In genomic region chr17:71502443-71502842, GRCh38 we compare ENCODE assay signal across 19 cellular contexts.
A peak's percentile ranks its signal among the peaks of the same experiment; 100 is the strongest.
DNase-seq lines count a peak whose midpoint lies in the region; ATAC-seq and TF ChIP-seq lines count a peak whose summit lies in the region.
"Had no signal": no experiment of that assay in that cellular context is flagged by ENCODE, and none has a peak within 500 bp of the region (broad histone marks: within the 10 kb centered on the region; RNA-seq: fewer than 3 reads in every experiment).

No MANE protein-coding gene starts in this region.

- H3K9me2 ChIP-seq in GM23248 (ENCODE audit: insufficient read depth), result 0 out of 2 replicates have a peak, but pooled peaks cover 7% of the 10 kb centered on the region

- no peak overlapping the region for H4K5ac ChIP-seq in IMR-90 (ENCODE audit: low read depth, low read length)

- H3K23ac ChIP-seq in IMR-90 (ENCODE audit: low read depth, low read length) (no peak overlapping the region), mesenchymal stem cell (ENCODE audit: low read length in 2 of 2) (no peak overlapping the region)

- H3K18ac ChIP-seq in IMR-90 (ENCODE audit: low read depth, low read length) (no peak overlapping the region), mesenchymal stem cell (ENCODE audit: low read depth in 1 of 2, low read length in 2 of 2) (no peak overlapping the region)

- no CpG with 5 or more reads among the region's 1 CpG for WGBS in IMR-90 (ENCODE audit: extremely low coverage in 2 of 2, insufficient read length in 1 of 2), 2 experiments
- 57% methylated on average over 1 of the region's 1 CpG for WGBS in mesenchymal stem cell
- WGBS in GM23248 (ENCODE audit: low coverage in 1 of 2, low lambda C conversion rate in 2 of 2, missing lambda C conversion rate in 2 of 2), 2 experiments, result 85 to 89% methylated on average over 1 of the region's 1 CpG

- H4K91ac ChIP-seq in IMR-90 (ENCODE audit: insufficient read depth, low read depth, low read length) (no peak overlapping the region), mesenchymal stem cell (ENCODE audit: low read length) (no peak overlapping the region)

- dilution Hi-C loops in IMR-90 (cut with HindIII; ENCODE audit: low sequenced_read_pairs, unreplicated experiment), result no loop called here

- no peaks in the 10 kb centered on the region for H3K27me3 ChIP-seq in IMR-90 (ENCODE audit: control insufficient read depth, insufficient read depth, low read length)
- no peaks in the 10 kb centered on the region for H3K27me3 ChIP-seq in mesenchymal stem cell (ENCODE audit: control insufficient read depth in 1 of 2, insufficient read depth in 1 of 2, low read length in 2 of 2)
- no peaks in the 10 kb centered on the region for H3K27me3 ChIP-seq in GM23248 (replicated peaks; ENCODE audit: insufficient read depth)
- H3K27me3 ChIP-seq: BLaER1 treated with 17β-estradiol and CSF1 and Interleukin-3, amounts not matched to agents 10 nM and 100 nM had no signal

- TF ChIP-seq CTCF in IMR-90 (conservative IDR thresholded peaks at IDR 0.05; ENCODE audit: low read depth, low read length), result no peak

- H3K4me2 ChIP-seq in IMR-90 (ENCODE audit: low read depth, low read length) (no peak overlapping the region), mesenchymal stem cell (ENCODE audit: low read length, poor library complexity, severe bottlenecking) (no peak overlapping the region), GM23248 (ENCODE audit: unreplicated experiment) (no peak overlapping the region)
- H3K4me2 ChIP-seq: GM23338 had no signal

- peaks cover 43% of the 10 kb centered on the region for H3F3A ChIP-seq in GM23248 (ENCODE audit: insufficient read depth)

- no peak for TF ChIP-seq POLR2A in IMR-90 (IDR thresholded peaks at IDR 0.05; ENCODE audit: low read depth, low read length)

- H4K8ac ChIP-seq in IMR-90 (ENCODE audit: low read depth in 2 of 2, low read length in 2 of 2), result no peak overlapping the region
- no peak overlapping the region for H4K8ac ChIP-seq in mesenchymal stem cell (ENCODE audit: low read length)

- H3K27ac ChIP-seq in IMR-90 (ENCODE audit: insufficient read depth, low read length) (no peak overlapping the region), mesenchymal stem cell (ENCODE audit: low read length, poor library complexity, severe bottlenecking) (no peak overlapping the region), GM23248 (no peak overlapping the region)
- H3K27ac ChIP-seq: BLaER1 treated with 17β-estradiol and CSF1 and Interleukin-3, amounts not matched to agents 10 nM and 100 nM had no signal

- CTCF ChIA-PET in IMR-90 (lab: Yijun Ruan, JAX), result no interaction called here

- BruUV-seq in IMR-90 (replicated peaks; lab: Mats Ljungman, UMichigan), result no TSS peak

- H3K9ac ChIP-seq in IMR-90 (ENCODE audit: low read depth, low read length) (no peak overlapping the region), mesenchymal stem cell (ENCODE audit: low read length) (no peak overlapping the region), GM23248 (no peak overlapping the region)
- H3K9ac ChIP-seq: BLaER1 treated with 17β-estradiol and CSF1 and Interleukin-3, amounts not matched to agents 10 nM and 100 nM had no signal

- H2BK5ac ChIP-seq in IMR-90 (ENCODE audit: low read depth, low read length, poor library complexity, severe bottlenecking), result no peak overlapping the region
- no peak overlapping the region for H2BK5ac ChIP-seq in mesenchymal stem cell (ENCODE audit: low read depth, low read length, poor library complexity, severe bottlenecking)

- DNase-seq in DMS153 treated with DMSO at 0.1 percent for 48 hours (lab: John Stamatoyannopoulos, UW; ENCODE audit: unreplicated experiment) (peak; percentile 79), IMR-90 (no peak), SK-N-DZ (ENCODE audit: low spot score) (peak; percentile 68), mesenchymal stem cell (peak; percentile 38), kidney glomerular epithelial cell (lab: John Stamatoyannopoulos, UW) (no peak), GM23248 (no peak)
- DNase-seq: CD8-positive, alpha-beta memory T cell; DMS79 treated with DMSO at 0.1 percent for 48 hours; HCEC 1CT; NCI-H1417; NCI-H2029 treated with DMSO at 0.1 percent for 48 hours; NCI-H82; OCI-M1; RPMI8226; SIG-M5 had no signal

- intact Hi-C loops in IMR-90 (cut with micrococcal nuclease), result no loop called here

- H3K4me3 ChIP-seq in IMR-90 (ENCODE audit: insufficient read depth, low read depth, low read length), result no peak overlapping the region
- no peak overlapping the region for H3K4me3 ChIP-seq in mesenchymal stem cell (ENCODE audit: insufficient read depth in 1 of 2, low read depth in 1 of 2, low read length in 2 of 2)
- H3K4me3 ChIP-seq in GM23248, result no peak overlapping the region
- H3K4me3 ChIP-seq: BLaER1 treated with 17β-estradiol and CSF1 and Interleukin-3, amounts not matched to agents 10 nM and 100 nM; GM23338; K562 had no signal

- H2BK20ac ChIP-seq in IMR-90 (ENCODE audit: low read depth, low read length), result no peak overlapping the region

- H4K20me1 ChIP-seq in IMR-90 (ENCODE audit: insufficient read depth, low read length) (no peaks in the 10 kb centered on the region), GM23248 (ENCODE audit: insufficient read depth) (no peaks in the 10 kb centered on the region)
- H4K20me1 ChIP-seq: BLaER1 treated with 17β-estradiol and CSF1 and Interleukin-3, amounts not matched to agents 10 nM and 100 nM had no signal

- H3K79me2 ChIP-seq in GM23248 (ENCODE audit: insufficient read depth), result no peaks in the 10 kb centered on the region

- 0 out of 3 replicates have a peak overlapping the region, but pooled peaks have one; percentile 77 for H2BK15ac ChIP-seq in IMR-90 (ENCODE audit: low read depth, low read length)
- H2BK15ac ChIP-seq in mesenchymal stem cell (ENCODE audit: low read depth, poor library complexity, severe bottlenecking), result no peak overlapping the region

- H2BK120ac ChIP-seq in IMR-90 (ENCODE audit: low read depth, low read length) (no peak overlapping the region), mesenchymal stem cell (ENCODE audit: low read depth, low read length) (no peak overlapping the region)

- POLR2A ChIA-PET in IMR-90 (lab: Charles Lee; ENCODE audit: unreplicated experiment), result no interaction called here

- no peak overlapping the region for H2AK9ac ChIP-seq in IMR-90 (replicated peaks; ENCODE audit: low read depth, low read length, poor library complexity)

- H2AFZ ChIP-seq in IMR-90 (replicated peaks; ENCODE audit: low read length, poor library complexity), result no peak overlapping the region
- H2AFZ ChIP-seq in mesenchymal stem cell (ENCODE audit: low read depth, low read length), result no peak overlapping the region
- H2AFZ ChIP-seq in GM23248, result no peak overlapping the region
- H2AFZ ChIP-seq: GM23338 had no signal

- no peak overlapping the region for H3K56ac ChIP-seq in IMR-90 (ENCODE audit: extremely low read depth, insufficient read depth, low read length)

- no peak for TF ChIP-seq RAD21 in IMR-90 (IDR thresholded peaks at IDR 0.05; ENCODE audit: low read length)

- no peaks in the 10 kb centered on the region for H3K79me1 ChIP-seq in IMR-90 (ENCODE audit: low read depth in 1 of 2, low read length in 2 of 2)
- no peaks in the 10 kb centered on the region for H3K79me1 ChIP-seq in mesenchymal stem cell (replicated peaks; ENCODE audit: low read length, poor library complexity, severe bottlenecking)

- H3K36me3 ChIP-seq in IMR-90 (ENCODE audit: control insufficient read depth, insufficient read depth, low read length), result no peaks in the 10 kb centered on the region
- H3K36me3 ChIP-seq in mesenchymal stem cell (ENCODE audit: control insufficient read depth in 1 of 2, insufficient read depth in 2 of 2, low read depth in 1 of 2, low read length in 2 of 2), result no peaks in the 10 kb centered on the region
- H3K36me3 ChIP-seq in GM23248 (ENCODE audit: low read depth), result no peaks in the 10 kb centered on the region
- H3K36me3 ChIP-seq: BLaER1 treated with 17β-estradiol and CSF1 and Interleukin-3, amounts not matched to agents 10 nM and 100 nM had no signal

- H3K4ac ChIP-seq in IMR-90 (ENCODE audit: low read depth, low read length), result no peak overlapping the region
- H3K4ac ChIP-seq in mesenchymal stem cell (ENCODE audit: low read depth in 1 of 2, low read length in 2 of 2), result no peak overlapping the region

- H3K9me3 ChIP-seq in IMR-90 (ENCODE audit: control insufficient read depth, insufficient read depth, low read length), result no peaks in the 10 kb centered on the region
- no peaks in the 10 kb centered on the region for H3K9me3 ChIP-seq in mesenchymal stem cell (ENCODE audit: control insufficient read depth, low read length)
- no peaks in the 10 kb centered on the region for H3K9me3 ChIP-seq in GM23248 (ENCODE audit: low read depth)
- H3K9me3 ChIP-seq: BLaER1 treated with 17β-estradiol and CSF1 and Interleukin-3, amounts not matched to agents 10 nM and 100 nM had no signal

- H2BK12ac ChIP-seq in mesenchymal stem cell (ENCODE audit: low read length in 2 of 2), result no peak overlapping the region

- H3K9me1 ChIP-seq in IMR-90 (ENCODE audit: insufficient read depth, low read length), result 0 out of 2 replicates have a peak, but pooled peaks cover 3% of the 10 kb centered on the region

- in situ Hi-C loops in IMR-90 (cut with MboI; ENCODE audit: low sequenced_read_pairs) (no loop called here), GM23248 (cut with MboI) (no loop called here)

- H3K4me1 ChIP-seq in IMR-90 (ENCODE audit: control insufficient read depth, insufficient read depth, low read length) (peaks cover 3% of the 10 kb centered on the region; the same call in 1 of the 2 replicates), mesenchymal stem cell (ENCODE audit: control insufficient read depth, insufficient read depth, low read depth, low read length) (peaks cover 2% of the 10 kb centered on the region), GM23248 (ENCODE audit: insufficient read depth) (peaks cover 61% of the 10 kb centered on the region)

- H3K14ac ChIP-seq in IMR-90 (replicated peaks; ENCODE audit: low read depth, low read length) (no peak overlapping the region), mesenchymal stem cell (ENCODE audit: low read length in 2 of 2) (no peak overlapping the region)

- H2AK5ac ChIP-seq in IMR-90 (ENCODE audit: low read depth, low read length) (no peak overlapping the region), mesenchymal stem cell (ENCODE audit: low read length, severe bottlenecking) (no peak overlapping the region)

- ATAC-seq in IMR-90 (ENCODE audit: low read depth), result no peak
- ATAC-seq in HG02642 (IDR thresholded peaks at IDR 0.05; ENCODE audit: poor library complexity, unreplicated experiment), result no peak
- ATAC-seq: GM23338, K562 had no signal

TF ChIP-seq in IMR-90, 13 proteins besides CTCF, POLR2A, EP300 and RAD21 (continues in another document):
- TF ChIP-seq ELK1 (IDR thresholded peaks at IDR 0.05; ENCODE audit: borderline replicate concordance, low read depth, low read length), result no peak
- no peak for TF ChIP-seq BHLHE40 (IDR thresholded peaks at IDR 0.05; ENCODE audit: low read depth, low read length)

Comparison
In these comparisons a context has a peak if more than half of its experiments do, and no peak if none do; other contexts are left out.
1. DNase-seq: peak in DMS153 treated with DMSO at 0.1 percent for 48 hours (single experiment), SK-N-DZ (single experiment) and mesenchymal stem cell (single experiment); none in IMR-90 (single experiment), kidney glomerular epithelial cell (single experiment) and GM23248 (single experiment).